8 cellular contexts compared by ENCODE assay signal in the genomic region with DNA sequence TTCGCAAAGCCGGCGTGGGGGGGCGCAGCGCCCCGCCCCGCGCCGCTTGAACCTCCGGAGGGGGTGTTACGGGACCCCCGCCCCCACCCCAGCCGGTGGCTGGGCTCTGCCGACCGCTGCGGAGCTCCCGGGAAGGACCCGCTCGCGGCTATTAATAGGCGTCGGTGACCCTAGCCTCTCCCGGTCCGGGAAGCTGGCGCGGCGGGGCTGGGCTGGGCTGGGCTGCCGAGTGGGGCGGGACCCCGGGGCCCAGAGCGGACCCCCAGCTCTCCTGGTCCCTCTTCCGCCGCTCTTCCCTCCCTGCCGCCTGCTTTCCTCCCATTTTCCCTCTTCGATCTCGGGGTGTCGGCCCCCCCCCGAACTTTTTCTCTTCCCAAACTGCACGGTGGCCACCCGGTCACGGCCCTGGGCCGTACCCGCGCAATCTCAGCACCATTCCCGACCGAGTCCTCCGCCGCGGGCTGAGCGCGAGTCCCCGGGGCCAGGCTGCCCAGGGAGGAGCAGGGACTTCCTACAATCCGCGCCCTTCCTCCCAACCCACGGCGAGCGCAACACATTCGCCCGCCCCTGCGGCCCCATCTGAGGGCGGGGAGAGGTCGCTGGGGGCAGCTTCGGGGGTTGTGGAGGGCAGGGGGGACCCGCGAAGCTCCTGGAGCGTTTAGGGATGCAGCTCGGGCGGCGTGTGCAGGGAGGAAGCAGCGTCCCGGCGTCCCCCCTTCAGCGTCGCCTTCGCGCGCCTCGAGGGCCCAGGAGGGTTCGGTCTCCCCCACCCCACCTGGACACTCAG. TPM values are rescaled to one million over a fixed set of nuclear protein-coding genes. Genes with fewer than 3 reads are reported as not detected.
DNase-seq lines count a peak whose midpoint lies in the region; ATAC-seq and TF ChIP-seq lines count a peak whose summit lies in the region.

No MANE protein-coding gene starts in this region.

- H3K27ac ChIP-seq in HEK293 (ENCODE audit: extremely low read depth, low read depth, low read length): no peak overlapping the region
- no peak overlapping the region for H3K27ac ChIP-seq in effector memory CD4-positive, alpha-beta T cell (ENCODE audit: insufficient read depth, low read length, poor library complexity, severe bottlenecking)
- no peak overlapping the region for H3K27ac ChIP-seq in naive thymus-derived CD4-positive, alpha-beta T cell (ENCODE audit: low read depth, low read length)

- POLR2A ChIA-PET in AG04449 (lab: Yijun Ruan, JAX) (no interaction called here), HEK293 (lab: Yijun Ruan, JAX) (no interaction called here)
- POLR2A ChIA-PET in naive thymus-derived CD4-positive, alpha-beta T cell (lab: Charles Lee): no interaction called here

- peaks cover 30 to 45% (median 31%) of the 10 kb centered on the region in 5 donors for H3K27me3 Mint-ChIP-seq in naive thymus-derived CD4-positive, alpha-beta T cell

- H3K4me1 Mint-ChIP-seq in naive thymus-derived CD4-positive, alpha-beta T cell: peaks cover 5 to 14% (median 7%) of the 10 kb centered on the region in 7 donors

- TF ChIP-seq CTCF in AG04449 (IDR thresholded peaks at IDR 0.05; ENCODE audit: insufficient read depth, low read length, missing control alignments) (no peak), HEK293 (tag by site-specific recombination; IDR thresholded peaks at IDR 0.05) (no peak)

- intact Hi-C loops in naive thymus-derived CD4-positive, alpha-beta T cell (cut with micrococcal nuclease): loop anchor here (10.0 kb wide), 3 partner anchors 88 to 438 kb away; no protein-coding TSS in a partner anchor

- H3K4me3 ChIP-seq in AG04449 (ENCODE audit: low read depth, low read length) (peak overlapping the region; percentile 69), HEK293 (ENCODE audit: low read depth, low read length) (peak overlapping the region; percentile 29)
- peak overlapping the region; percentile 58 for H3K4me3 ChIP-seq in effector memory CD4-positive, alpha-beta T cell (ENCODE audit: insufficient read depth, low read depth, low read length, poor library complexity, severe bottlenecking)
- H3K4me3 ChIP-seq in naive thymus-derived CD4-positive, alpha-beta T cell (ENCODE audit: low read length): no peak overlapping the region

- H3K27ac Mint-ChIP-seq in naive thymus-derived CD4-positive, alpha-beta T cell: no peak overlapping the region

- no peak for ATAC-seq in naive thymus-derived CD4-positive, alpha-beta T cell
- ATAC-seq in GM19035 (IDR thresholded peaks at IDR 0.05; ENCODE audit: unreplicated experiment) (no peak), HG03045 (IDR thresholded peaks at IDR 0.05; ENCODE audit: unreplicated experiment) (no peak), GM18909 (IDR thresholded peaks at IDR 0.05; ENCODE audit: poor library complexity, unreplicated experiment) (no peak)

- H3K36me3 ChIP-seq in HEK293 (ENCODE audit: control insufficient read depth in 2 of 2, insufficient read depth in 1 of 2, low read length in 2 of 2): no peaks in the 10 kb centered on the region
- H3K36me3 ChIP-seq in effector memory CD4-positive, alpha-beta T cell (ENCODE audit: control insufficient read depth, insufficient read depth, low read length): no peaks in the 10 kb centered on the region
- no peaks in the 10 kb centered on the region for H3K36me3 ChIP-seq in naive thymus-derived CD4-positive, alpha-beta T cell (ENCODE audit: control insufficient read depth in 2 of 3, insufficient read depth in 3 of 3, low read length in 3 of 3)

- H3K36me3 Mint-ChIP-seq in naive thymus-derived CD4-positive, alpha-beta T cell: no peaks in the 10 kb centered on the region

- peaks cover 57% of the 10 kb centered on the region for H3K27me3 ChIP-seq in effector memory CD4-positive, alpha-beta T cell (replicated peaks; ENCODE audit: control insufficient read depth, insufficient read depth, low read length, poor library complexity, severe bottlenecking)
- H3K27me3 ChIP-seq in naive thymus-derived CD4-positive, alpha-beta T cell (ENCODE audit: control insufficient read depth in 2 of 2, insufficient read depth in 2 of 2, low read length in 2 of 2): peaks cover 0 to 10% of the 10 kb centered on the region in 2 donors

- H3K4me3 Mint-ChIP-seq in naive thymus-derived CD4-positive, alpha-beta T cell: peak overlapping the region; percentile 56 to 90 (median 74)

- 0 out of 2 replicates have a peak, but pooled peaks cover 3% of the 10 kb centered on the region for H3K4me1 ChIP-seq in HEK293 (ENCODE audit: control insufficient read depth, insufficient read depth, low read length)
- H3K4me1 ChIP-seq in effector memory CD4-positive, alpha-beta T cell (ENCODE audit: control insufficient read depth, insufficient read depth, low read length, poor library complexity, severe bottlenecking): peaks cover 41% of the 10 kb centered on the region
- no peaks in the 10 kb centered on the region for H3K4me1 ChIP-seq in naive thymus-derived CD4-positive, alpha-beta T cell (ENCODE audit: control insufficient read depth in 2 of 2, insufficient read depth in 2 of 2, low read length in 2 of 2)

- CTCF ChIA-PET in AG04449 (lab: Yijun Ruan, JAX): interaction anchor here (1.5 kb wide), 1 partner anchor 32 kb away, joined by 3 read pairs; no protein-coding TSS in a partner anchor
- CTCF ChIA-PET in HEK293 (lab: Yijun Ruan, JAX): interaction anchor here (0.6 to 0.8 kb wide), 2 partner anchors 43 to 86 kb away, joined by 3 read pairs; no protein-coding TSS in a partner anchor
- CTCF ChIA-PET in naive thymus-derived CD4-positive, alpha-beta T cell (lab: Charles Lee): no interaction called here

- no peaks in the 10 kb centered on the region for H3K9me3 Mint-ChIP-seq in naive thymus-derived CD4-positive, alpha-beta T cell

- H3K9me3 ChIP-seq in HEK293 (ENCODE audit: control insufficient read depth, insufficient read depth, low read depth, low read length): no peaks in the 10 kb centered on the region
- no peaks in the 10 kb centered on the region for H3K9me3 ChIP-seq in effector memory CD4-positive, alpha-beta T cell (ENCODE audit: control insufficient read depth, low read length)
- no peaks in the 10 kb centered on the region for H3K9me3 ChIP-seq in naive thymus-derived CD4-positive, alpha-beta T cell (ENCODE audit: control insufficient read depth in 2 of 3, low read length in 3 of 3)

- DNase-seq in AG04449 (ENCODE audit: low read depth, low spot score) (no peak), NCI-H1105 treated with DMSO at 0.1 percent for 48 hours (lab: John Stamatoyannopoulos, UW) (no peak)
- DNase-seq in effector memory CD4-positive, alpha-beta T cell: no peak
- peak in 2 of 9 donors; percentile 7 to 13 for DNase-seq in naive thymus-derived CD4-positive, alpha-beta T cell

TF ChIP-seq in HEK293, 187 proteins besides CTCF, POLR2A, EP300 and RAD21 (continues in another document):
- TF ChIP-seq ZNF433 (tag by site-specific recombination; IDR thresholded peaks at IDR 0.05; ENCODE audit: low read depth): no peak
- 0 out of 2 replicates have a peak, but pooled peaks have one; percentile 53 for TF ChIP-seq ZBTB48 (tag by site-specific recombination; IDR thresholded peaks at IDR 0.05)
- TF ChIP-seq ZNF585B (tag by site-specific recombination; IDR thresholded peaks at IDR 0.05): no peak
- TF ChIP-seq ZNF335 (tag by site-specific recombination; conservative IDR thresholded peaks at IDR 0.05): peak; percentile 93
- TF ChIP-seq, protein P1, sequence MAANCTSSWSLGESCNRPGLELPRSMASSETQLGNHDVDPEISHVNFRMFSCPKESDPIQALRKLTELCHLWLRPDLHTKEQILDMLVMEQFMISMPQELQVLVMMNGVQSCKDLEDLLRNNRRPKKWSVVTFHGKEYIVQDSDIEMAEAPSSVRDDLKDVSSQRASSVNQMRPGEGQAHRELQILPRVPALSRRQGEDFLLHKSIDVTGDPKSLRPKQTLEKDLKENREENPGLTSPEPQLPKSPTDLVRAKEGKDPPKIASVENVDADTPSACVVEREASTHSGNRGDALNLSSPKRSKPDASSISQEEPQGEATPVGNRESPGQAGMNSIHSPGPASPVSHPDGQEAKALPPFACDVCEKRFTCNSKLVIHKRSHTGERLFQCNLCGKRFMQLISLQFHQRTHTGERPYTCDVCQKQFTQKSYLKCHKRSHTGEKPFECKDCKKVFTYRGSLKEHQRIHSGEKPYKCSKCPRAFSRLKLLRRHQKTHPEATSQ (tag by site-specific recombination; IDR thresholded peaks at IDR 0.05): no peak
- TF ChIP-seq ZSCAN30 (tag by site-specific recombination; IDR thresholded peaks at IDR 0.05): no peak
- no peak for TF ChIP-seq ZNF138 (tag by site-specific recombination; IDR thresholded peaks at IDR 0.05; ENCODE audit: borderline replicate concordance)
- TF ChIP-seq, protein P2, sequence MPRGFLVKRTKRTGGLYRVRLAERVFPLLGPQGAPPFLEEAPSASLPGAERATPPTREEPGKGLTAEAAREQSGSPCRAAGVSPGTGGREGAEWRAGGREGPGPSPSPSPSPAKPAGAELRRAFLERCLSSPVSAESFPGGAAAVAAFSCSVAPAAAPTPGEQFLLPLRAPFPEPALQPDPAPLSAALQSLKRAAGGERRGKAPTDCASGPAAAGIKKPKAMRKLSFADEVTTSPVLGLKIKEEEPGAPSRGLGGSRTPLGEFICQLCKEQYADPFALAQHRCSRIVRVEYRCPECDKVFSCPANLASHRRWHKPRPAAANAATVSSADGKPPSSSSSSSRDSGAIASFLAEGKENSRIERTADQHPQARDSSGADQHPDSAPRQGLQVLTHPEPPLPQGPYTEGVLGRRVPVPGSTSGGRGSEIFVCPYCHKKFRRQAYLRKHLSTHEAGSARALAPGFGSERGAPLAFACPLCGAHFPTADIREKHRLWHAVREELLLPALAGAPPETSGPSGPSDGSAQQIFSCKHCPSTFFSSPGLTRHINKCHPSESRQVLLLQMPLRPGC (tag by site-specific recombination; IDR thresholded peaks at IDR 0.05): no peak
- TF ChIP-seq ZNF302 (tag by site-specific recombination; IDR thresholded peaks at IDR 0.05; ENCODE audit: low read depth): no peak

RNA-seq across cellular contexts. Expression of a gene that starts 3.1 kb away (rescaled TPM):
- under 1 TPM in 1 of 5 experiments, not detected in 4; 0.19 TPM for total RNA-seq in naive thymus-derived CD4-positive, alpha-beta T cell
- polyA plus RNA-seq in naive thymus-derived CD4-positive, alpha-beta T cell: not detected
